In the genomic region with DNA sequence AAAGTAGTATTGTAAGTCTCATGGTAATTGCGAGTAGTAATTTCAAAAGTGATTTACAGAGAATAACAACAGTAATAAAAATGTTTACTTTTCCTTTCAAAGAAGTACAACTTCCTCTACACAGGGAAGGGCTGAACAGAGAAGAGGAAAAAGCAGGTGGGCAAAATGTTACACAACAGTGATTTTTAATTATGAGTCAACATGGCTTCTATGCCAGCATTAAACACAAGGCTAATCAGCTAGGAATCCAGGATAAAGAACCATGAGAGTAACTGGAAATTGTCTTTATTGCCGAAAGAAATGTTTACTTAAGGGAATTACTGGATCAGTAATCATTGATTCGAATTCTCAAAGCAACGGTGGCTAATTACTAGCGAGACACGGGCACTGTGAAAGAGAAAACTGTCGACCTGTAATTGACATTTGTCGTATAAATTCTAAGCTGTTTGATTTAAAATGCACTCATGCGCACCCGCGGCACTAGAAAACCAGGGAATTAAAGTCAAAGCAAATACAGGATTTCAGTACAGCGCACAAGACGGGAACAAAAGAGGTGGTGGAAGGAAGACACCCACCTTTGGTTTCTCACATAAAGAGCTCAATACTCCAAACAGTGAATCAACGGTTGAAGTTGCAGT, we compare ENCODE assay signal across 8 cellular contexts. TPM values are rescaled to one million over a fixed set of nuclear protein-coding genes. Genes with fewer than 3 reads are reported as not detected.
DNase-seq lines count a peak whose midpoint lies in the region; ATAC-seq and TF ChIP-seq lines count a peak whose summit lies in the region.

No MANE protein-coding gene starts in this region.

- peak; percentile 3 for ATAC-seq in left lobe of liver
- no peak for ATAC-seq in HG02870 (IDR thresholded peaks at IDR 0.05; ENCODE audit: unreplicated experiment)

- intact Hi-C loops in MCF 10A (cut with micrococcal nuclease) = loop anchor here (2.0 to 5.0 kb wide), 4 partner anchors 15 to 133 kb away; a partner anchor contains a TSS

- peaks cover 6% of the 10 kb centered on the region for H3K4me1 Mint-ChIP-seq in MCF 10A (ENCODE audit: insufficient read depth, unreplicated experiment)

- TF ChIP-seq CTCF in GM20000 (IDR thresholded peaks at IDR 0.05; ENCODE audit: extremely low read depth, missing control alignments) = no peak
- no peak for TF ChIP-seq CTCF in MCF 10A (IDR thresholded peaks at IDR 0.05; ENCODE audit: unreplicated experiment)

- CTCF ChIA-PET in MCF 10A (lab: Yijun Ruan, JAX) = interaction anchor here (0.6 to 4.5 kb wide), 12 partner anchors 11 to 233 kb away, joined by 3 to 49 read pairs (median 4); a partner anchor contains a TSS

- peak overlapping the region; percentile 93 for H3K4me3 Mint-ChIP-seq in MCF 10A (ENCODE audit: unreplicated experiment)

- H3K27me3 Mint-ChIP-seq in MCF 10A (ENCODE audit: insufficient read depth, unreplicated experiment) = no peaks in the 10 kb centered on the region

- H3K9me3 Mint-ChIP-seq in MCF 10A (ENCODE audit: unreplicated experiment) = no peaks in the 10 kb centered on the region

- H3K36me3 Mint-ChIP-seq in MCF 10A (ENCODE audit: insufficient read depth, unreplicated experiment) = peaks cover 6% of the 10 kb centered on the region

- BruUV-seq in MCF 10A (replicated peaks; lab: Mats Ljungman, UMichigan) = TSS peak; percentile 85

- POLR2A ChIA-PET in MCF 10A (lab: Yijun Ruan, JAX) = interaction anchor here (0.7 to 9.4 kb wide), 23 partner anchors 9 to 1609 kb away, joined by 3 to 278 read pairs (median 5); a partner anchor contains a TSS

- H3K27ac Mint-ChIP-seq in MCF 10A (ENCODE audit: low read depth, unreplicated experiment) = peak overlapping the region; percentile 84

- peak; percentile 47 for DNase-seq in AG08396 (ENCODE audit: low spot score)
- peak; percentile 3 for DNase-seq in GM20000 (ENCODE audit: low spot score)
- peak; percentile 75 for DNase-seq in NCI-H526 treated with DMSO at 0.1 percent for 48 hours (lab: John Stamatoyannopoulos, UW)
- DNase-seq in MCF 10A (ENCODE audit: unreplicated experiment) = peak; percentile 68
- no peak for DNase-seq in left lobe of liver (ENCODE audit: low spot score)
- peak; percentile 41 for DNase-seq in stromal cell of bone marrow (ENCODE audit: low read depth)
- DNase-seq in A172 (ENCODE audit: low spot score) = no peak

RNA-seq across cellular contexts. Expression of a gene that starts 15.5 kb away (rescaled TPM):
- 45.4 and 47.5 TPM in 2 replicates for total RNA-seq in MCF 10A (2022)
- total RNA-seq in left lobe of liver = 11.5 TPM
- 15.6 and 16.4 TPM in 2 replicates for total RNA-seq in A172 (2014; rRNA removed; shearing (Covaris generic))

RNA-seq across cellular contexts. Expression of a gene that starts 17.9 kb away (rescaled TPM):
- total RNA-seq in MCF 10A (2022) (42.7 and 48.7 TPM in 2 replicates), left lobe of liver (30.1 TPM)
- 28.1 and 28.5 TPM in 2 replicates for total RNA-seq in A172 (2014; rRNA removed; shearing (Covaris generic))

RNA-seq across cellular contexts. Expression of a gene that starts 37.5 kb away (rescaled TPM):
- not detected in 2 replicates for total RNA-seq in MCF 10A (2022)
- total RNA-seq in left lobe of liver = 8.0 TPM
- total RNA-seq in A172 (2014; rRNA removed; shearing (Covaris generic)) = not detected in 2 replicates

Comparison
In these comparisons a context has a peak if more than half of its experiments do, and no peak if none do; other contexts are left out.
1. DNase-seq: peak in AG08396 (single experiment), GM20000 (single experiment), NCI-H526 treated with DMSO at 0.1 percent for 48 hours (single experiment), MCF 10A (single experiment) and stromal cell of bone marrow (single experiment); none in left lobe of liver (single experiment) and A172 (single experiment).